ENCODE assay signal across 8 cellular contexts in genomic region chr19:1266116-1266817, GRCh38. TPM values are rescaled to one million over a fixed set of nuclear protein-coding genes. Genes with fewer than 3 reads are reported as not detected.
DNase-seq lines count a peak whose midpoint lies in the region; ATAC-seq and TF ChIP-seq lines count a peak whose summit lies in the region.

No MANE protein-coding gene starts in this region.

- peaks cover 29% of the 10 kb centered on the region for H3K36me3 Mint-ChIP-seq in activated CD8-positive, alpha-beta T cell treated with anti-CD3 and anti-CD28 coated beads for 36 hours (ENCODE audit: low read depth)

- H3K36me3 ChIP-seq in effector memory CD4-positive, alpha-beta T cell (ENCODE audit: control insufficient read depth, insufficient read depth, low read length) = peaks cover 6% of the 10 kb centered on the region
- H3K36me3 ChIP-seq in mesenchymal stem cell (ENCODE audit: control insufficient read depth in 1 of 2, insufficient read depth in 2 of 2, low read depth in 1 of 2, low read length in 2 of 2) = peaks cover 6 to 17% of the 10 kb centered on the region in 2 experiments

- intact Hi-C loops in activated CD8-positive, alpha-beta T cell treated with anti-CD3 and anti-CD28 coated beads for 36 hours (cut with micrococcal nuclease) = loop anchor here (2.0 kb wide), 1 partner anchor 13 kb away; no protein-coding TSS in a partner anchor

- peak overlapping the region; percentile 91 for H3K4me2 ChIP-seq in mesenchymal stem cell (ENCODE audit: low read length, poor library complexity, severe bottlenecking)

- peak overlapping the region; percentile 67 for H2BK15ac ChIP-seq in mesenchymal stem cell (ENCODE audit: low read depth, poor library complexity, severe bottlenecking)

- peak overlapping the region in 1 of 2 experiments; percentile 94 for H3K14ac ChIP-seq in mesenchymal stem cell (ENCODE audit: low read length in 2 of 2)

- H3K4me1 Mint-ChIP-seq in activated CD8-positive, alpha-beta T cell treated with anti-CD3 and anti-CD28 coated beads for 36 hours (ENCODE audit: low read depth) = peaks cover 60% of the 10 kb centered on the region

- H3K4ac ChIP-seq in mesenchymal stem cell (ENCODE audit: low read depth in 1 of 2, low read length in 2 of 2) = peak overlapping the region; percentile 61 to 92

- H3K4me3 Mint-ChIP-seq in activated CD8-positive, alpha-beta T cell treated with anti-CD3 and anti-CD28 coated beads for 36 hours = peak overlapping the region; percentile 54

- ATAC-seq in HG03097 (IDR thresholded peaks at IDR 0.05; ENCODE audit: low FRiP score, unreplicated experiment) = peak; percentile 31
- ATAC-seq in activated CD8-positive, alpha-beta T cell treated with anti-CD3 and anti-CD28 coated beads for 36 hours = peak; percentile 42

- peak overlapping the region; percentile 86 for H3K9ac ChIP-seq in mesenchymal stem cell (ENCODE audit: low read length)

- no peaks in the 10 kb centered on the region for H3K27me3 ChIP-seq in effector memory CD4-positive, alpha-beta T cell (replicated peaks; ENCODE audit: control insufficient read depth, insufficient read depth, low read length, poor library complexity, severe bottlenecking)
- H3K27me3 ChIP-seq in mesenchymal stem cell (ENCODE audit: control insufficient read depth in 1 of 2, insufficient read depth in 1 of 2, low read length in 2 of 2) = no peaks in the 10 kb centered on the region

- peak overlapping the region; percentile 59 for H3K27ac Mint-ChIP-seq in activated CD8-positive, alpha-beta T cell treated with anti-CD3 and anti-CD28 coated beads for 36 hours

- peak overlapping the region; percentile 18 for H2AFZ ChIP-seq in mesenchymal stem cell (ENCODE audit: low read depth, low read length)

- H3K9me3 Mint-ChIP-seq in activated CD8-positive, alpha-beta T cell treated with anti-CD3 and anti-CD28 coated beads for 36 hours = no peaks in the 10 kb centered on the region

- H4K91ac ChIP-seq in mesenchymal stem cell (ENCODE audit: low read length) = peak overlapping the region; percentile 97

- CTCF ChIA-PET in activated CD8-positive, alpha-beta T cell treated with anti-CD3 and anti-CD28 coated beads for 36 hours (lab: Charles Lee) = interaction anchor here (0.6 to 16.1 kb wide), 19 partner anchors 9 to 282 kb away, joined by 3 to 449 read pairs (median 4); partner anchors contain the start of genes ATP5F1D, FAM174C and WDR18

- H3K23ac ChIP-seq in mesenchymal stem cell (ENCODE audit: low read length in 2 of 2) = peak overlapping the region in 1 of 2 experiments; percentile 20

- WGBS in mesenchymal stem cell = under 1% methylated on average over 51 of the region's 69 CpGs

- POLR2A ChIA-PET in activated CD8-positive, alpha-beta T cell treated with anti-CD3 and anti-CD28 coated beads for 36 hours (lab: Charles Lee) = interaction anchor here (0.8 to 6.1 kb wide), 15 partner anchors 9 to 270 kb away, joined by 3 to 88 read pairs (median 3); partner anchors contain the start of genes ATP5F1D and FAM174C

- peak overlapping the region; percentile 65 to 93 for H2BK12ac ChIP-seq in mesenchymal stem cell (ENCODE audit: low read length in 2 of 2)

- peak; percentile 55 for DNase-seq in NK-92 treated with Interleukin-12 subunit alpha and Interleukin-12 subunit beta, amount 100 ng/mL, for 24 hours (lab: John Stamatoyannopoulos, UW)
- DNase-seq in NK-92 (lab: John Stamatoyannopoulos, UW; ENCODE audit: unreplicated experiment) (no peak), NCI-H774 (lab: John Stamatoyannopoulos, UW) (peak; percentile 87), mesenchymal stem cell (peak; percentile 92)
- DNase-seq in activated CD8-positive, alpha-beta T cell treated with anti-CD3 and anti-CD28 coated beads for 36 hours = peak; percentile 90
- peak; percentile 78 to 82 (median 82) for DNase-seq in effector memory CD4-positive, alpha-beta T cell
- DNase-seq in stimulated activated CD8-positive, alpha-beta memory T cell treated with anti-CD3 and anti-CD28 coated beads, Interleukin-15, amount 100 ng/mL, for 48 hours (ENCODE audit: low read depth in 2 of 2) = peak; percentile 76 to 83

- H4K8ac ChIP-seq in mesenchymal stem cell (ENCODE audit: low read length) = peak overlapping the region; percentile 95

- peaks cover 65% of the 10 kb centered on the region for H3K4me1 ChIP-seq in effector memory CD4-positive, alpha-beta T cell (ENCODE audit: control insufficient read depth, insufficient read depth, low read length, poor library complexity, severe bottlenecking)
- H3K4me1 ChIP-seq in mesenchymal stem cell (ENCODE audit: control insufficient read depth, insufficient read depth, low read depth, low read length) = peaks cover 72% of the 10 kb centered on the region

- peak overlapping the region; percentile 57 for H2BK5ac ChIP-seq in mesenchymal stem cell (ENCODE audit: low read depth, low read length, poor library complexity, severe bottlenecking)

- H3K27me3 Mint-ChIP-seq in activated CD8-positive, alpha-beta T cell treated with anti-CD3 and anti-CD28 coated beads for 36 hours = no peaks in the 10 kb centered on the region

- H3K79me1 ChIP-seq in mesenchymal stem cell (replicated peaks; ENCODE audit: low read length, poor library complexity, severe bottlenecking) = peaks cover 8% of the 10 kb centered on the region

- H2AK5ac ChIP-seq in mesenchymal stem cell (ENCODE audit: low read length, severe bottlenecking) = no peak overlapping the region

- H3K4me3 ChIP-seq in effector memory CD4-positive, alpha-beta T cell (ENCODE audit: insufficient read depth, low read depth, low read length, poor library complexity, severe bottlenecking) = peak overlapping the region; percentile 49
- peak overlapping the region; percentile 62 to 86 for H3K4me3 ChIP-seq in mesenchymal stem cell (ENCODE audit: insufficient read depth in 1 of 2, low read depth in 1 of 2, low read length in 2 of 2)

- no peak for TF ChIP-seq CTCF in activated CD8-positive, alpha-beta T cell treated with anti-CD3 and anti-CD28 coated beads for 36 hours (IDR thresholded peaks at IDR 0.05)

- no peaks in the 10 kb centered on the region for H3K9me3 ChIP-seq in effector memory CD4-positive, alpha-beta T cell (ENCODE audit: control insufficient read depth, low read length)
- H3K9me3 ChIP-seq in mesenchymal stem cell (ENCODE audit: control insufficient read depth, low read length) = no peaks in the 10 kb centered on the region

- H3K18ac ChIP-seq in mesenchymal stem cell (ENCODE audit: low read depth in 1 of 2, low read length in 2 of 2) = peak overlapping the region; percentile 90 to 97

- peak overlapping the region; percentile 62 for H3K27ac ChIP-seq in effector memory CD4-positive, alpha-beta T cell (ENCODE audit: insufficient read depth, low read length, poor library complexity, severe bottlenecking)
- H3K27ac ChIP-seq in mesenchymal stem cell (ENCODE audit: low read length, poor library complexity, severe bottlenecking) = peak overlapping the region; percentile 77

- H2BK120ac ChIP-seq in mesenchymal stem cell (ENCODE audit: low read depth, low read length) = peak overlapping the region; percentile 80

RNA-seq across cellular contexts. Expression of gene CIRBP, which starts 2.9 kb away (rescaled TPM):
- 100 to 1,000 TPM; 161 to 180 TPM for total RNA-seq in activated CD8-positive, alpha-beta T cell treated with anti-CD3 and anti-CD28 coated beads for 36 hours
- 118 TPM for polyA plus RNA-seq in mesenchymal stem cell (2013, experiment 1 of 2)
- polyA plus RNA-seq in mesenchymal stem cell (2013, experiment 2 of 2) = 120 TPM

RNA-seq across cellular contexts. Expression of gene FAM174C, which starts 9.1 kb away (rescaled TPM):
- total RNA-seq in activated CD8-positive, alpha-beta T cell treated with anti-CD3 and anti-CD28 coated beads for 36 hours = 10 to 100 TPM; 77.0 to 88.0 TPM
- 60.2 TPM for polyA plus RNA-seq in mesenchymal stem cell (2013, experiment 1 of 2)
- 59.6 TPM for polyA plus RNA-seq in mesenchymal stem cell (2013, experiment 2 of 2)

RNA-seq across cellular contexts. Expression of gene MIDN, which starts 17.9 kb away (rescaled TPM):
- 10 to 100 TPM; 41.1 to 43.9 TPM for total RNA-seq in activated CD8-positive, alpha-beta T cell treated with anti-CD3 and anti-CD28 coated beads for 36 hours
- 58.6 TPM for polyA plus RNA-seq in mesenchymal stem cell (2013, experiment 1 of 2)
- polyA plus RNA-seq in mesenchymal stem cell (2013, experiment 2 of 2) = 58.0 TPM

RNA-seq across cellular contexts. Expression of gene EFNA2, which starts 19.4 kb away (rescaled TPM):
- not detected for total RNA-seq in activated CD8-positive, alpha-beta T cell treated with anti-CD3 and anti-CD28 coated beads for 36 hours
- 0.06 TPM for polyA plus RNA-seq in mesenchymal stem cell (2013, experiment 1 of 2)
- 0.15 TPM for polyA plus RNA-seq in mesenchymal stem cell (2013, experiment 2 of 2)

RNA-seq across cellular contexts. Expression of gene ATP5F1D, which starts 24.7 kb away (rescaled TPM):
- 100 to 1,000 TPM; 186 to 199 TPM for total RNA-seq in activated CD8-positive, alpha-beta T cell treated with anti-CD3 and anti-CD28 coated beads for 36 hours
- 121 TPM for polyA plus RNA-seq in mesenchymal stem cell (2013, experiment 1 of 2)
- 127 TPM for polyA plus RNA-seq in mesenchymal stem cell (2013, experiment 2 of 2)
